In genomic region chr6:169702640-169703246, GRCh38 we compare ENCODE assay signal across 2 cellular contexts.
TF ChIP-seq lines count a peak whose summit lies in the region.

No MANE protein-coding gene starts in this region.

TF ChIP-seq in K562, 482 proteins besides CTCF, POLR2A, EP300 and RAD21 (continues in another document):
- TF ChIP-seq ZNF134 (CRISPR knock-in tag; conservative IDR thresholded peaks at IDR 0.05) (no peak), E2F5 (CRISPR knock-in tag; IDR thresholded peaks at IDR 0.05) (no peak), EZH2 (IDR thresholded peaks at IDR 0.05; ENCODE audit: borderline replicate concordance, low read depth, low read length) (no peak), ZNF124 (CRISPR knock-in tag; IDR thresholded peaks at IDR 0.05) (no peak), NRF1 (conservative IDR thresholded peaks at IDR 0.05 in 1 of 2, IDR thresholded peaks at IDR 0.05 in 1 of 2) (peak; percentile 75 to 81), ZNF609 (CRISPR knock-in tag; IDR thresholded peaks at IDR 0.05; ENCODE audit: borderline replicate concordance) (no peak), DDX20 (tag; IDR thresholded peaks at IDR 0.05; ENCODE audit: low read depth) (no peak), ZFX (CRISPR knock-in tag; IDR thresholded peaks at IDR 0.05) (no peak)

TF ChIP-seq in neural cell, 6 proteins besides CTCF, POLR2A, EP300 and RAD21:
- TF ChIP-seq REST (IDR thresholded peaks at IDR 0.05; ENCODE audit: borderline replicate concordance): no peak
- TF ChIP-seq MXI1 (conservative IDR thresholded peaks at IDR 0.05; ENCODE audit: poor library complexity, severe bottlenecking): no peak
- no peak for TF ChIP-seq SMC3 (conservative IDR thresholded peaks at IDR 0.05; ENCODE audit: poor library complexity)
- no peak for TF ChIP-seq POLR2AphosphoS5 (IDR thresholded peaks at IDR 0.05)
- no peak for TF ChIP-seq TAF1 (IDR thresholded peaks at IDR 0.05; ENCODE audit: low read depth)
- no peak for TF ChIP-seq EZH2 (IDR thresholded peaks at IDR 0.05; ENCODE audit: borderline replicate concordance, insufficient read depth, low read length, poor library complexity, severe bottlenecking)
TF ChIP-seq in neural cell: peak in this region for 0.
